32 cellular contexts compared by ENCODE assay signal in the genomic region with DNA sequence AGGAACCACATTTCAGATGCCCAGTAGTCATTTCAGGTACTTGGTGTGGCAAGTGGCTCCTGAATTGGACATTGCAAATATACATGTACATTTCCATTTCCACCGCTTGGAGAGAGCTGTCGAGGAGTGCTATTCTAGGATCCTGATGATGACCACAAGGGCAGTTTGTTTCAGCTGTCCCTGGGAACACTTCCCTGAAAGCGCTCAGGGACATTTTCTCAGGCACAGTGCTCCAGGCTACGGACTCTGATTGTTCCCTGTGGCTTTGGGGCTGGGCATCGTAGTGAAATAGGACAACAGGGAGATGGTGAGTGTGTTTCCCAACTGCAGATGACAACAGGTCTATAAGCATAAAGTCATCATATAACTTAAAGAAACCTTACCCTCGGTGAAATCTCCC. TPM values are rescaled to one million over a fixed set of nuclear protein-coding genes. Genes with fewer than 3 reads are reported as not detected.
DNase-seq lines count a peak whose midpoint lies in the region; ATAC-seq and TF ChIP-seq lines count a peak whose summit lies in the region.
"Had no signal": no experiment of that assay in that cellular context is flagged by ENCODE, and none has a peak within 500 bp of the region (broad histone marks: within the 10 kb centered on the region; RNA-seq: fewer than 3 reads in every experiment).

No MANE protein-coding gene starts in this region.

- DNase-seq in CD4-positive, CD25-positive, alpha-beta regulatory T cell, result no peak
- DNase-seq in endothelial cell (ENCODE audit: low spot score) (no peak), psoas muscle (no peak), progenitor cell of endocrine pancreas (ENCODE audit: low spot score, unreplicated experiment) (no peak), NAMALWA (ENCODE audit: low spot score) (no peak)
- DNase-seq: activated CD8-positive, alpha-beta memory T cell treated with anti-CD3 and anti-CD28 coated beads, Interleukin-2, amount 50 U/mL, for 48 hours; activated CD8-positive, alpha-beta T cell treated with anti-CD3 and anti-CD28 coated beads for 36 hours; aorta; Caco-2; cortex of kidney; DMS53; foreskin fibroblast; lower lobe of right lung; mucosa of descending colon; NCI-H1436; NCI-H2081 treated with DMSO at 0.1 percent for 48 hours; NCI-H2227 treated with DMSO at 0.1 percent for 48 hours; NCI-H526; NK-92 treated with Interleukin-12 subunit alpha and Interleukin-12 subunit beta, amount 100 ng/mL, for 24 hours; ovary; PC-9; right cardiac atrium; stomach; T-helper 2 cell; tibial artery had no signal

- no peaks in the 10 kb centered on the region for H3K27me3 Mint-ChIP-seq in CD4-positive, CD25-positive, alpha-beta regulatory T cell
- H3K27me3 Mint-ChIP-seq in endothelial cell (ENCODE audit: unreplicated experiment) (peaks cover 9% of the 10 kb centered on the region), progenitor cell of endocrine pancreas (no peaks in the 10 kb centered on the region)
- H3K27me3 Mint-ChIP-seq: activated CD8-positive, alpha-beta T cell treated with anti-CD3 and anti-CD28 coated beads for 36 hours; activated naive CD4-positive, alpha-beta T cell treated with anti-CD3 and anti-CD28 coated beads, Interleukin-2, amount 50 U/mL, for 24 hours had no signal

- peaks cover 0 to 7% (median 0%) of the 10 kb centered on the region in 7 donors for H3K9me3 Mint-ChIP-seq in CD4-positive, CD25-positive, alpha-beta regulatory T cell
- no peaks in the 10 kb centered on the region for H3K9me3 Mint-ChIP-seq in endothelial cell (ENCODE audit: unreplicated experiment)
- peaks cover 12% of the 10 kb centered on the region for H3K9me3 Mint-ChIP-seq in progenitor cell of endocrine pancreas (ENCODE audit: low read depth)
- H3K9me3 Mint-ChIP-seq: activated naive CD4-positive, alpha-beta T cell treated with anti-CD3 and anti-CD28 coated beads, Interleukin-2, amount 50 U/mL, for 24 hours had no signal

- 42 to 45% (median 42%) methylated on average over 6 of the region's 6 CpGs for WGBS in psoas muscle, 3 donors

- peaks cover 63% of the 10 kb centered on the region for H4K20me1 ChIP-seq in BLaER1

- H3K27ac ChIP-seq in BLaER1 (no peak overlapping the region), psoas muscle (peak overlapping the region; percentile 47)
- no peak overlapping the region for H3K27ac ChIP-seq in CD4-positive, CD25-positive, alpha-beta regulatory T cell (ENCODE audit: insufficient read depth, low read length, poor library complexity, severe bottlenecking)
- H3K27ac ChIP-seq: cardiac muscle cell, lower lobe of right lung, ovary, PC-9, stomach, tibial artery had no signal

- TF ChIP-seq CTCF in endothelial cell (IDR thresholded peaks at IDR 0.05; ENCODE audit: unreplicated experiment) (no peak), psoas muscle (IDR thresholded peaks at IDR 0.05) (no peak), progenitor cell of endocrine pancreas (IDR thresholded peaks at IDR 0.05; ENCODE audit: unreplicated experiment) (no peak)

- ATAC-seq in CD4-positive, CD25-positive, alpha-beta regulatory T cell (ENCODE audit: low read depth in 2 of 2), result no peak
- ATAC-seq in psoas muscle (peak; percentile 39 to 69 (median 56)), GM21528 (IDR thresholded peaks at IDR 0.05; ENCODE audit: low FRiP score, unreplicated experiment) (no peak)
- ATAC-seq: activated CD4-positive, CD25-positive, alpha-beta regulatory T cell treated with anti-CD3 and anti-CD28 coated beads, Interleukin-2, amount 50 U/mL, for 24 hours; activated CD8-positive, alpha-beta T cell treated with anti-CD3 and anti-CD28 coated beads for 36 hours; esophagus mucosa; lower lobe of right lung; mucosa of descending colon; right cardiac atrium had no signal

- intact Hi-C loops in psoas muscle (cut with DNase I), result loop anchor here (5.0 kb wide), 2 partner anchors 43 to 58 kb away; no protein-coding TSS in a partner anchor

- peak overlapping the region; percentile 95 for H3K4me2 ChIP-seq in BLaER1

- H3K27me3 ChIP-seq in BLaER1 (no peaks in the 10 kb centered on the region), psoas muscle (ENCODE audit: insufficient read depth in 3 of 3, low read length in 2 of 3) (no peaks in the 10 kb centered on the region)
- no peaks in the 10 kb centered on the region for H3K27me3 ChIP-seq in CD4-positive, CD25-positive, alpha-beta regulatory T cell (ENCODE audit: control insufficient read depth, insufficient read depth, low read length)
- H3K27me3 ChIP-seq: cardiac muscle cell, ovary, stomach, tibial artery had no signal

- H3K36me3 Mint-ChIP-seq in CD4-positive, CD25-positive, alpha-beta regulatory T cell, result peaks cover 51% of the 10 kb centered on the region
- H3K36me3 Mint-ChIP-seq in endothelial cell (ENCODE audit: low read depth, unreplicated experiment), result peaks cover 51% of the 10 kb centered on the region
- H3K36me3 Mint-ChIP-seq in progenitor cell of endocrine pancreas (ENCODE audit: insufficient read depth), result peaks cover 48% of the 10 kb centered on the region

- H3K4me3 ChIP-seq in BLaER1 (no peak overlapping the region), psoas muscle (no peak overlapping the region)
- no peak overlapping the region for H3K4me3 ChIP-seq in CD4-positive, CD25-positive, alpha-beta regulatory T cell (ENCODE audit: low read depth, low read length)
- H3K4me3 ChIP-seq: cardiac muscle cell, HAP-1, lower lobe of right lung, mucosa of descending colon, ovary, PC-9, stomach, tibial artery had no signal

- peaks cover 70% of the 10 kb centered on the region for H3K36me3 ChIP-seq in BLaER1
- peaks cover 48% of the 10 kb centered on the region for H3K36me3 ChIP-seq in CD4-positive, CD25-positive, alpha-beta regulatory T cell (ENCODE audit: control insufficient read depth, insufficient read depth, low read length)
- H3K36me3 ChIP-seq in psoas muscle (ENCODE audit: insufficient read depth in 1 of 2, low read depth in 1 of 2), result peaks cover 13 to 60% of the 10 kb centered on the region in 2 donors
- H3K36me3 ChIP-seq: ovary had no signal

- H3K4me1 ChIP-seq in BLaER1, result peaks cover 79% of the 10 kb centered on the region
- H3K4me1 ChIP-seq in CD4-positive, CD25-positive, alpha-beta regulatory T cell (ENCODE audit: control insufficient read depth, insufficient read depth, low read length, poor library complexity, severe bottlenecking), result peaks cover 33% of the 10 kb centered on the region
- H3K4me1 ChIP-seq in psoas muscle, result peaks cover 27% of the 10 kb centered on the region

- H3K9me3 ChIP-seq in BLaER1, result peaks cover 17% of the 10 kb centered on the region
- no peaks in the 10 kb centered on the region for H3K9me3 ChIP-seq in CD4-positive, CD25-positive, alpha-beta regulatory T cell (ENCODE audit: control insufficient read depth in 2 of 2, low read length in 2 of 2)
- H3K9me3 ChIP-seq in psoas muscle, result peaks cover 4% of the 10 kb centered on the region
- H3K9me3 ChIP-seq: HAP-1, lower lobe of right lung, ovary, tibial artery had no signal

- H3K4me1 Mint-ChIP-seq in CD4-positive, CD25-positive, alpha-beta regulatory T cell, result peaks cover 8 to 46% (median 36%) of the 10 kb centered on the region in 4 donors
- peaks cover 24% of the 10 kb centered on the region for H3K4me1 Mint-ChIP-seq in endothelial cell (ENCODE audit: unreplicated experiment)
- peaks cover 21% of the 10 kb centered on the region for H3K4me1 Mint-ChIP-seq in progenitor cell of endocrine pancreas (ENCODE audit: low read depth)

- H3K4me3 Mint-ChIP-seq in CD4-positive, CD25-positive, alpha-beta regulatory T cell, result peak overlapping the region in 3 of 4 donors; percentile 57 to 81 (median 59)
- H3K4me3 Mint-ChIP-seq in endothelial cell (ENCODE audit: unreplicated experiment), result peak overlapping the region; percentile 7
- H3K4me3 Mint-ChIP-seq in progenitor cell of endocrine pancreas (ENCODE audit: low read depth), result no peak overlapping the region
- H3K4me3 Mint-ChIP-seq: activated CD8-positive, alpha-beta T cell treated with anti-CD3 and anti-CD28 coated beads for 36 hours; activated naive CD4-positive, alpha-beta T cell treated with anti-CD3 and anti-CD28 coated beads, Interleukin-2, amount 50 U/mL, for 24 hours had no signal

- H3K9ac ChIP-seq in BLaER1, result no peak overlapping the region

- no peak overlapping the region for H3K27ac Mint-ChIP-seq in CD4-positive, CD25-positive, alpha-beta regulatory T cell
- H3K27ac Mint-ChIP-seq in endothelial cell (ENCODE audit: unreplicated experiment), result no peak overlapping the region
- H3K27ac Mint-ChIP-seq in progenitor cell of endocrine pancreas, result no peak overlapping the region
- H3K27ac Mint-ChIP-seq: activated CD8-positive, alpha-beta T cell treated with anti-CD3 and anti-CD28 coated beads for 36 hours had no signal

RNA-seq across cellular contexts. Expression of gene DBI, which starts 3.1 kb away (rescaled TPM):
- total RNA-seq in CD4-positive, CD25-positive, alpha-beta regulatory T cell, result 49.9 TPM
- polyA plus RNA-seq in CD4-positive, CD25-positive, alpha-beta regulatory T cell, result 100 to 1,000 TPM; 346 to 556 (median 398) TPM
- total RNA-seq in endothelial cell (ENCODE audit: unreplicated experiment) (180 TPM), psoas muscle (10 to 100 TPM; 50.6 to 88.7 (median 53.4) TPM), progenitor cell of endocrine pancreas (144 and 156 TPM in 2 replicates)
- 100 to 1,000 TPM; 198 to 264 (median 199) TPM for polyA plus RNA-seq in psoas muscle

RNA-seq across cellular contexts. Expression of gene C2orf76, which starts 3.2 kb away (rescaled TPM):
- total RNA-seq in CD4-positive, CD25-positive, alpha-beta regulatory T cell, result 7.3 TPM
- 10 to 100 TPM; 16.5 to 24.6 (median 22.3) TPM for polyA plus RNA-seq in CD4-positive, CD25-positive, alpha-beta regulatory T cell
- total RNA-seq in endothelial cell (ENCODE audit: unreplicated experiment) (10.8 TPM), psoas muscle (1 to 10 TPM; 4.1 to 7.2 (median 6.0) TPM), progenitor cell of endocrine pancreas (8.4 and 10.9 TPM in 2 replicates)
- polyA plus RNA-seq in psoas muscle, result 1 to 10 TPM; 6.1 to 9.3 (median 7.9) TPM

Comparison
In these comparisons a context has a peak if more than half of its experiments do, and no peak if none do; other contexts are left out.
1. ATAC-seq: peak in psoas muscle (4 of 4); none in CD4-positive, CD25-positive, alpha-beta regulatory T cell (0 of 2) and GM21528 (single experiment).